Comparison of ENCODE assay signal across 34 cellular contexts in genomic region chr11:6833329-6833728, GRCh38. TPM values are rescaled to one million over a fixed set of nuclear protein-coding genes. Genes with fewer than 3 reads are reported as not detected.
"Had no signal": no experiment of that assay in that cellular context is flagged by ENCODE, and none has a peak within 500 bp of the region (broad histone marks: within the 10 kb centered on the region; RNA-seq: fewer than 3 reads in every experiment).

No MANE protein-coding gene starts in this region.

- H3K27ac ChIP-seq: adrenal gland, SJCRH30, SK-N-MC, WERI-Rb-1 had no signal

- H3K27ac Mint-ChIP-seq: activated CD4-positive, alpha-beta T cell treated with anti-CD3 and anti-CD28 coated beads, Interleukin-2, amount 10 ng/mL, durations not matched to agents 24 days and 14 days; activated CD8-positive, alpha-beta T cell treated with anti-CD3 and anti-CD28 coated beads for 36 hours; activated naive CD4-positive, alpha-beta T cell treated with anti-CD3 and anti-CD28 coated beads for 36 hours; activated naive CD4-positive, alpha-beta T cell treated with anti-CD3 and anti-CD28 coated beads, Interleukin-2, amount 50 U/mL, for 72 hours; activated T-cell treated with anti-CD3 and anti-CD28 coated beads, Interleukin-2, amount 50 U/mL, for 24 hours; activated T-helper 2 cell treated with anti-CD3 and anti-CD28 coated beads, Interferon-gamma antibody, Interleukin-2, Interleukin-4, amounts not matched to agents 10 μg/mL and 5 μg/mL and 100 μg/mL, durations not matched to agents 14 hours and 24 hours and 36 hours; brain had no signal

- ATAC-seq: activated CD8-positive, alpha-beta T cell treated with anti-CD3 and anti-CD28 coated beads for 36 hours; activated naive CD4-positive, alpha-beta T cell treated with anti-CD3 and anti-CD28 coated beads, Interleukin-2, amount 50 U/mL, for 72 hours; Panc1 had no signal

- H3K4me1 Mint-ChIP-seq: activated CD4-positive, alpha-beta T cell treated with anti-CD3 and anti-CD28 coated beads, Interleukin-2, amount 10 ng/mL, durations not matched to agents 24 days and 14 days; brain had no signal

- H3K4me3 ChIP-seq: adrenal gland, SJCRH30, SK-N-MC had no signal

- H3K4me1 ChIP-seq: adrenal gland, SJCRH30 had no signal

- H3K36me3 ChIP-seq: adrenal gland, SJCRH30, WERI-Rb-1 had no signal

- H3K9me3 Mint-ChIP-seq: activated CD4-positive, alpha-beta T cell treated with anti-CD3 and anti-CD28 coated beads, Interleukin-2, amount 10 ng/mL, durations not matched to agents 24 days and 14 days; activated CD8-positive, alpha-beta T cell treated with anti-CD3 and anti-CD28 coated beads for 36 hours; activated naive CD4-positive, alpha-beta T cell treated with anti-CD3 and anti-CD28 coated beads for 36 hours; activated naive CD4-positive, alpha-beta T cell treated with anti-CD3 and anti-CD28 coated beads, Interleukin-2, amount 50 U/mL, for 72 hours; activated T-cell treated with anti-CD3 and anti-CD28 coated beads, Interleukin-2, amount 50 U/mL, for 24 hours; activated T-helper 2 cell treated with anti-CD3 and anti-CD28 coated beads, Interferon-gamma antibody, Interleukin-2, Interleukin-4, amounts not matched to agents 10 μg/mL and 5 μg/mL and 100 μg/mL, durations not matched to agents 14 hours and 24 hours and 36 hours; brain had no signal

- H3K9me3 ChIP-seq: adrenal gland, SJCRH30 had no signal

- H3K4me3 Mint-ChIP-seq: activated CD4-positive, alpha-beta T cell treated with anti-CD3 and anti-CD28 coated beads, Interleukin-2, amount 10 ng/mL, durations not matched to agents 24 days and 14 days; activated CD8-positive, alpha-beta T cell treated with anti-CD3 and anti-CD28 coated beads for 36 hours; activated naive CD4-positive, alpha-beta T cell treated with anti-CD3 and anti-CD28 coated beads for 36 hours; activated T-cell treated with anti-CD3 and anti-CD28 coated beads, Interleukin-2, amount 50 U/mL, for 24 hours; brain had no signal

- DNase-seq: activated CD4-positive, alpha-beta T cell treated with anti-CD3 and anti-CD28 coated beads, Interleukin-2, amount 10 ng/mL, durations not matched to agents 24 days and 14 days; activated CD4-positive, alpha-beta T cell treated with anti-CD3 and anti-CD28 coated beads, Interleukin-2, amount 50 U/mL, for 4 hours; activated CD8-positive, alpha-beta T cell treated with anti-CD3 and anti-CD28 coated beads for 36 hours; activated gamma-delta T cell; activated naive CD4-positive, alpha-beta T cell treated with anti-CD3 and anti-CD28 coated beads for 36 hours; activated T-cell treated with anti-CD3 and anti-CD28 coated beads, Interleukin-2, amount 50 U/mL, for 24 hours; adrenal gland; central memory CD4-positive, alpha-beta T cell; Karpas-422; NCI-H1105; NCI-H1417 treated with DMSO at 0.1 percent for 48 hours; NCI-H1694 treated with DMSO at 0.1 percent for 48 hours; NCI-H2029 treated with DMSO at 0.1 percent for 48 hours; NCI-H2107; NCI-H2171 treated with DMSO at 0.1 percent for 48 hours; NCI-H2227 treated with DMSO at 0.1 percent for 48 hours; NCI-H446; NCI-H510A treated with DMSO at 0.1 percent for 48 hours; NCI-H526 treated with DMSO at 0.1 percent for 48 hours; NCI-H774; SHP77; SJCRH30; T1000; WERI-Rb-1 had no signal

- H3K27me3 ChIP-seq: adrenal gland, SJCRH30 had no signal

- H3K36me3 Mint-ChIP-seq: activated naive CD4-positive, alpha-beta T cell treated with anti-CD3 and anti-CD28 coated beads, Interleukin-2, amount 50 U/mL, for 72 hours; brain had no signal

RNA-seq across cellular contexts. Expression of gene OR10A5, which starts 12.2 kb away (rescaled TPM):
- total RNA-seq: activated CD4-positive, alpha-beta T cell treated with anti-CD3 and anti-CD28 coated beads, Interleukin-2, amount 10 ng/mL, durations not matched to agents 24 days and 14 days; activated CD8-positive, alpha-beta T cell treated with anti-CD3 and anti-CD28 coated beads for 36 hours; activated naive CD4-positive, alpha-beta T cell treated with anti-CD3 and anti-CD28 coated beads for 36 hours; activated naive CD4-positive, alpha-beta T cell treated with anti-CD3 and anti-CD28 coated beads, Interleukin-2, amount 50 U/mL, for 72 hours; activated T-helper 2 cell treated with anti-CD3 and anti-CD28 coated beads, Interferon-gamma antibody, Interleukin-2, Interleukin-4, amounts not matched to agents 10 μg/mL and 5 μg/mL and 100 μg/mL, durations not matched to agents 14 hours and 24 hours and 36 hours; adrenal gland; cerebellum; MCF 10A; RPMI7951; SJCRH30; T-helper 1 cell treated with Interleukin-12 subunit alpha and Interleukin-12 subunit beta and Interleukin-4 antibody, amounts not matched to agents 30 ng/mL and 1 ng/mL, for 36 hours; T-helper 2 cell treated with Interferon-gamma antibody and Interleukin-4, amounts not matched to agents 100 ng/mL and 5 ng/mL, for 36 hours had no signal
- polyA plus RNA-seq: adrenal gland had no signal

RNA-seq across cellular contexts. Expression of gene OR10A2, which starts 29.5 kb away (rescaled TPM):
- total RNA-seq: activated CD4-positive, alpha-beta T cell treated with anti-CD3 and anti-CD28 coated beads, Interleukin-2, amount 10 ng/mL, durations not matched to agents 24 days and 14 days; activated CD8-positive, alpha-beta T cell treated with anti-CD3 and anti-CD28 coated beads for 36 hours; activated naive CD4-positive, alpha-beta T cell treated with anti-CD3 and anti-CD28 coated beads for 36 hours; adrenal gland; cerebellum; MCF 10A; RPMI7951; SJCRH30; T-helper 1 cell treated with Interleukin-12 subunit alpha and Interleukin-12 subunit beta and Interleukin-4 antibody, amounts not matched to agents 30 ng/mL and 1 ng/mL, for 36 hours; T-helper 2 cell treated with Interferon-gamma antibody and Interleukin-4, amounts not matched to agents 100 ng/mL and 5 ng/mL, for 36 hours had no signal
- polyA plus RNA-seq: adrenal gland had no signal

RNA-seq across cellular contexts. Expression of gene OR6A2, which starts 33.8 kb away (rescaled TPM):
- total RNA-seq: SJCRH30 had no signal
- polyA plus RNA-seq: adrenal gland had no signal

RNA-seq across cellular contexts. Expression of gene OR10A4, which starts 43.1 kb away (rescaled TPM):
- total RNA-seq: activated CD4-positive, alpha-beta T cell treated with anti-CD3 and anti-CD28 coated beads, Interleukin-2, amount 10 ng/mL, durations not matched to agents 24 days and 14 days; activated CD8-positive, alpha-beta T cell treated with anti-CD3 and anti-CD28 coated beads for 36 hours; activated naive CD4-positive, alpha-beta T cell treated with anti-CD3 and anti-CD28 coated beads for 36 hours; activated naive CD4-positive, alpha-beta T cell treated with anti-CD3 and anti-CD28 coated beads, Interleukin-2, amount 50 U/mL, for 72 hours; activated T-helper 2 cell treated with anti-CD3 and anti-CD28 coated beads, Interferon-gamma antibody, Interleukin-2, Interleukin-4, amounts not matched to agents 10 μg/mL and 5 μg/mL and 100 μg/mL, durations not matched to agents 14 hours and 24 hours and 36 hours; adrenal gland; cerebellum; MCF 10A; RPMI7951; SJCRH30; T-helper 1 cell treated with Interleukin-12 subunit alpha and Interleukin-12 subunit beta and Interleukin-4 antibody, amounts not matched to agents 30 ng/mL and 1 ng/mL, for 36 hours; T-helper 2 cell treated with Interferon-gamma antibody and Interleukin-4, amounts not matched to agents 100 ng/mL and 5 ng/mL, for 36 hours had no signal
- polyA plus RNA-seq: adrenal gland had no signal

RNA-seq across cellular contexts. Expression of gene OR2AG1, which starts 50.5 kb away (rescaled TPM):
- total RNA-seq: activated CD4-positive, alpha-beta T cell treated with anti-CD3 and anti-CD28 coated beads, Interleukin-2, amount 10 ng/mL, durations not matched to agents 24 days and 14 days; activated CD8-positive, alpha-beta T cell treated with anti-CD3 and anti-CD28 coated beads for 36 hours; activated naive CD4-positive, alpha-beta T cell treated with anti-CD3 and anti-CD28 coated beads for 36 hours; activated naive CD4-positive, alpha-beta T cell treated with anti-CD3 and anti-CD28 coated beads, Interleukin-2, amount 50 U/mL, for 72 hours; activated T-helper 2 cell treated with anti-CD3 and anti-CD28 coated beads, Interferon-gamma antibody, Interleukin-2, Interleukin-4, amounts not matched to agents 10 μg/mL and 5 μg/mL and 100 μg/mL, durations not matched to agents 14 hours and 24 hours and 36 hours; adrenal gland; cerebellum; MCF 10A; RPMI7951; SJCRH30; T-helper 1 cell treated with Interleukin-12 subunit alpha and Interleukin-12 subunit beta and Interleukin-4 antibody, amounts not matched to agents 30 ng/mL and 1 ng/mL, for 36 hours; T-helper 2 cell treated with Interferon-gamma antibody and Interleukin-4, amounts not matched to agents 100 ng/mL and 5 ng/mL, for 36 hours had no signal
- polyA plus RNA-seq: adrenal gland had no signal
